Comparison of ENCODE assay signal across 8 cellular contexts in genomic region chr11:64355078-64355940, GRCh38. TPM values are rescaled to one million over a fixed set of nuclear protein-coding genes. Genes with fewer than 3 reads are reported as not detected.
DNase-seq lines count a peak whose midpoint lies in the region; TF ChIP-seq lines count a peak whose summit lies in the region.
"Had no signal": no experiment of that assay in that cellular context is flagged by ENCODE, and none has a peak within 500 bp of the region (broad histone marks: within the 10 kb centered on the region; RNA-seq: fewer than 3 reads in every experiment).

No MANE protein-coding gene starts in this region.

- peaks cover 25% of the 10 kb centered on the region for H3K36me3 Mint-ChIP-seq in activated T-helper 2 cell treated with anti-CD3 and anti-CD28 coated beads, Interferon-gamma antibody, Interleukin-2, Interleukin-4, amounts not matched to agents 10 μg/mL and 5 μg/mL and 100 μg/mL, durations not matched to agents 14 hours and 24 hours and 36 hours (ENCODE audit: low read depth)

- TF ChIP-seq RAD21 in Ishikawa (IDR thresholded peaks at IDR 0.05; ENCODE audit: low read depth), result peak; percentile 88

- H3K4me3 Mint-ChIP-seq in activated T-helper 2 cell treated with anti-CD3 and anti-CD28 coated beads, Interferon-gamma antibody, Interleukin-2, Interleukin-4, amounts not matched to agents 10 μg/mL and 5 μg/mL and 100 μg/mL, durations not matched to agents 14 hours and 24 hours and 36 hours (ENCODE audit: low read depth), result no peak overlapping the region

- H3K27me3 Mint-ChIP-seq in activated T-helper 2 cell treated with anti-CD3 and anti-CD28 coated beads, Interferon-gamma antibody, Interleukin-2, Interleukin-4, amounts not matched to agents 10 μg/mL and 5 μg/mL and 100 μg/mL, durations not matched to agents 14 hours and 24 hours and 36 hours (ENCODE audit: low read depth), result no peaks in the 10 kb centered on the region
- H3K27me3 Mint-ChIP-seq: central memory CD8-positive, alpha-beta T cell had no signal

- no peak for TF ChIP-seq EP300 in Ishikawa (IDR thresholded peaks at IDR 0.05; ENCODE audit: borderline replicate concordance)

- no peaks in the 10 kb centered on the region for H3K27me3 ChIP-seq in colonic mucosa

- peak; percentile 66 for TF ChIP-seq CTCF in colonic mucosa (IDR thresholded peaks at IDR 0.05)

- no peaks in the 10 kb centered on the region for H3K36me3 ChIP-seq in colonic mucosa

- H3K4me3 ChIP-seq in colonic mucosa, result peak overlapping the region; percentile 9

- peak overlapping the region; percentile 44 to 86 for H3K9ac ChIP-seq in colonic mucosa (ENCODE audit: low read depth in 2 of 2, low read length in 2 of 2)

- DNase-seq in ELR (ENCODE audit: low read depth) (peak; percentile 89), SIG-M5 treated with dmso at 0.1 percent for 504 hours (lab: John Stamatoyannopoulos, UW; ENCODE audit: unreplicated experiment) (peak; percentile 81), colonic mucosa (peak; percentile 77), left kidney (ENCODE audit: low read depth, low spot score) (peak; percentile 88)
- DNase-seq in stimulated activated CD8-positive, alpha-beta memory T cell treated with anti-CD3 and anti-CD28 coated beads, Interleukin-4, amount 100 ng/mL, for 48 hours, result peak; percentile 73
- no peak for DNase-seq in activated T-helper 2 cell treated with anti-CD3 and anti-CD28 coated beads, Interferon-gamma antibody, Interleukin-2, Interleukin-4, amounts not matched to agents 10 μg/mL and 5 μg/mL and 100 μg/mL, durations not matched to agents 14 hours and 24 hours and 36 hours (ENCODE audit: low spot score)

- H3K9me3 ChIP-seq in colonic mucosa, result no peaks in the 10 kb centered on the region

- peaks cover 23% of the 10 kb centered on the region for H3K4me1 ChIP-seq in colonic mucosa

- no peak overlapping the region for H3K27ac ChIP-seq in colonic mucosa

- H3K9me3 Mint-ChIP-seq in activated T-helper 2 cell treated with anti-CD3 and anti-CD28 coated beads, Interferon-gamma antibody, Interleukin-2, Interleukin-4, amounts not matched to agents 10 μg/mL and 5 μg/mL and 100 μg/mL, durations not matched to agents 14 hours and 24 hours and 36 hours, result no peaks in the 10 kb centered on the region
- H3K9me3 Mint-ChIP-seq: central memory CD8-positive, alpha-beta T cell had no signal

- peaks cover 19% of the 10 kb centered on the region for H3K4me1 Mint-ChIP-seq in activated T-helper 2 cell treated with anti-CD3 and anti-CD28 coated beads, Interferon-gamma antibody, Interleukin-2, Interleukin-4, amounts not matched to agents 10 μg/mL and 5 μg/mL and 100 μg/mL, durations not matched to agents 14 hours and 24 hours and 36 hours (ENCODE audit: low read depth)

- H3K27ac Mint-ChIP-seq in activated T-helper 2 cell treated with anti-CD3 and anti-CD28 coated beads, Interferon-gamma antibody, Interleukin-2, Interleukin-4, amounts not matched to agents 10 μg/mL and 5 μg/mL and 100 μg/mL, durations not matched to agents 14 hours and 24 hours and 36 hours, result no peak overlapping the region

- intact Hi-C loops in colonic mucosa (cut with DNase I), result loop anchor here (5.0 kb wide), 1 partner anchor 38 kb away; the partner anchor contains the start of genes PRDX5 and TRMT112
- intact Hi-C loops in activated T-helper 2 cell treated with anti-CD3 and anti-CD28 coated beads, Interferon-gamma antibody, Interleukin-2, Interleukin-4, amounts not matched to agents 10 μg/mL and 5 μg/mL and 100 μg/mL, durations not matched to agents 14 hours and 24 hours and 36 hours (cut with micrococcal nuclease), result loop anchor here (5.0 kb wide), 1 partner anchor 148 kb away; the partner anchor contains the start of gene FERMT3

TF ChIP-seq in Ishikawa, 13 proteins besides CTCF, POLR2A, EP300 and RAD21:
- 0 out of 2 replicates have a peak, but pooled peaks have one; percentile 41 for TF ChIP-seq MAX (IDR thresholded peaks at IDR 0.05)
- peak; percentile 91 for TF ChIP-seq ZBTB7A (IDR thresholded peaks at IDR 0.05; ENCODE audit: low read depth)
- no peak for TF ChIP-seq CEBPB (IDR thresholded peaks at IDR 0.05)
- no peak; the same call in 1 of the 2 replicates for TF ChIP-seq TCF12 (IDR thresholded peaks at IDR 0.05; ENCODE audit: low read depth)
- no peak for TF ChIP-seq CREB1 (IDR thresholded peaks at IDR 0.05; ENCODE audit: low read depth)
- TF ChIP-seq USF1 (IDR thresholded peaks at IDR 0.05), result no peak

RNA-seq across cellular contexts. Expression of gene RPS6KA4, which starts 3.7 kb away (rescaled TPM):
- 10 to 100 TPM; 28.9 to 59.1 TPM for total RNA-seq in colonic mucosa
- total RNA-seq in activated T-helper 2 cell treated with anti-CD3 and anti-CD28 coated beads, Interferon-gamma antibody, Interleukin-2, Interleukin-4, amounts not matched to agents 10 μg/mL and 5 μg/mL and 100 μg/mL, durations not matched to agents 14 hours and 24 hours and 36 hours, result 38.7 and 43.7 TPM in 2 replicates

RNA-seq across cellular contexts. Expression of gene CCDC88B, which starts 15.3 kb away (rescaled TPM):
- total RNA-seq in colonic mucosa, result 10 to 100 TPM; 15.0 to 52.2 TPM
- 127 and 128 TPM in 2 replicates for total RNA-seq in activated T-helper 2 cell treated with anti-CD3 and anti-CD28 coated beads, Interferon-gamma antibody, Interleukin-2, Interleukin-4, amounts not matched to agents 10 μg/mL and 5 μg/mL and 100 μg/mL, durations not matched to agents 14 hours and 24 hours and 36 hours

RNA-seq across cellular contexts. Expression of gene PRDX5, which starts 37.4 kb away (rescaled TPM):
- total RNA-seq in colonic mucosa, result 100 to 1,000 TPM; 301 to 425 TPM
- total RNA-seq in activated T-helper 2 cell treated with anti-CD3 and anti-CD28 coated beads, Interferon-gamma antibody, Interleukin-2, Interleukin-4, amounts not matched to agents 10 μg/mL and 5 μg/mL and 100 μg/mL, durations not matched to agents 14 hours and 24 hours and 36 hours, result 112 and 118 TPM in 2 replicates

RNA-seq across cellular contexts. Expression of gene TRMT112, which starts 38.0 kb away (rescaled TPM):
- total RNA-seq in colonic mucosa, result 100 to 1,000 TPM in 1 of 2 donors, 10 to 100 TPM in 1; 75.9 to 184 TPM
- total RNA-seq in activated T-helper 2 cell treated with anti-CD3 and anti-CD28 coated beads, Interferon-gamma antibody, Interleukin-2, Interleukin-4, amounts not matched to agents 10 μg/mL and 5 μg/mL and 100 μg/mL, durations not matched to agents 14 hours and 24 hours and 36 hours, result 290 and 291 TPM in 2 replicates

RNA-seq across cellular contexts. Expression of gene ESRRA, which starts 50.0 kb away (rescaled TPM):
- total RNA-seq in colonic mucosa, result 100 to 1,000 TPM; 150 to 187 TPM
- total RNA-seq in activated T-helper 2 cell treated with anti-CD3 and anti-CD28 coated beads, Interferon-gamma antibody, Interleukin-2, Interleukin-4, amounts not matched to agents 10 μg/mL and 5 μg/mL and 100 μg/mL, durations not matched to agents 14 hours and 24 hours and 36 hours, result 49.4 and 54.6 TPM in 2 replicates
